ENCODE assay signal across 1 cellular context in the genomic region with DNA sequence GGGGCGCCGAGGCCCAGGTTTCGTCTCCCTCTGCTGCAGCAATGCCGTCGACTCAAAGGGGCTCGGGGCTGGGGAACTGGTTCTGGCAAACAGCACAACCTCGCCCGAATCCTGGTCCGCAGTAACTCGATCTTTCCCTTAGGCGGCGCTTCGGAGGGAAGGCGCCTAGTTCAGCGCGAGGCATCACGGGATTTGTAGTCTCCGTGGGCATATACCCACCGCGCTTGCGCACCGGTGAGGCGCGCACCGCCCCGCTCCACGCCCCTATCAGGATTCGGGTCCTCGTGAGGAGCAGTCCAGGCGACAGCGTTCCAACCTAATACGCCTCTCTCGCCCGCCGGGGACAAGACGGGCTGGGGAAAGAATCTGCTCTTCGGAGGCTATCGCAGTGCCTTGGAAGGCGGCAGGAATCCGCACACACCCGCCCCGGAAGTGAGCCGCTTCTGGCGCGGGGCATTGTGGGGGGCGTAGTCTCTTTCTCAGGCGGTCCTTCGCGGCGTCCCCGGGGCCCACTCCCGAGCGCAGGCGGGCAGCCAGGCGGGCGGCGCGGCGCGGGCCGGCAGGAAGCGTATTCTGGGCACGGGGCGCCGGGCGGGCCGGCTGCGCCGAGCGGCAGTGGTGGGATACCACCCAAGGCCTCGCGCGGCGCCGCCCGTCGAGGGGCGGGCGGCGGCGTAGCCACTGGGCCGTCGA.
A peak's percentile ranks its signal among the peaks of the same experiment; 100 is the strongest.
TF ChIP-seq lines count a peak whose summit lies in the region.

A gene (plus strand): TSS at position 505 of the 693 bp plus-strand sequence. CDS start 235 bp downstream, outside the sequence.

TF ChIP-seq in SK-N-SH, 30 proteins besides CTCF, POLR2A, EP300 and RAD21 (continued from another document):
- TF ChIP-seq, protein P1, sequence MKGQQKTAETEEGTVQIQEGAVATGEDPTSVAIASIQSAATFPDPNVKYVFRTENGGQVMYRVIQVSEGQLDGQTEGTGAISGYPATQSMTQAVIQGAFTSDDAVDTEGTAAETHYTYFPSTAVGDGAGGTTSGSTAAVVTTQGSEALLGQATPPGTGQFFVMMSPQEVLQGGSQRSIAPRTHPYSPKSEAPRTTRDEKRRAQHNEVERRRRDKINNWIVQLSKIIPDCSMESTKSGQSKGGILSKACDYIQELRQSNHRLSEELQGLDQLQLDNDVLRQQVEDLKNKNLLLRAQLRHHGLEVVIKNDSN (IDR thresholded peaks at IDR 0.05; ENCODE audit: borderline replicate concordance, low read depth), result no peak
- TF ChIP-seq SIN3A (IDR thresholded peaks at IDR 0.05; ENCODE audit: borderline replicate concordance, low read depth, low read length) (no peak; the same call in 1 of the 2 replicates), SMC3 (IDR thresholded peaks at IDR 0.05; ENCODE audit: low read depth, low read length) (peak; percentile 43; the same call in 1 of the 2 replicates), TAF1 (IDR thresholded peaks at IDR 0.05; ENCODE audit: borderline replicate concordance, low read depth, low read length) (peak; percentile 17; the same call in 1 of the 2 replicates), YY1 (IDR thresholded peaks at IDR 0.05; ENCODE audit: low read depth) (no peak), POLR2AphosphoS5 (IDR thresholded peaks at IDR 0.05; ENCODE audit: low read depth, low read length) (no peak), FOSL2 (IDR thresholded peaks at IDR 0.05; ENCODE audit: borderline replicate concordance, low read depth) (no peak), TCF12 (IDR thresholded peaks at IDR 0.05) (no peak), MEF2A (IDR thresholded peaks at IDR 0.05; ENCODE audit: borderline replicate concordance, low read depth) (no peak), RFX5 (IDR thresholded peaks at IDR 0.05; ENCODE audit: low read length) (no peak), NFIC (IDR thresholded peaks at IDR 0.05; ENCODE audit: borderline replicate concordance) (no peak), CHD2 (IDR thresholded peaks at IDR 0.05; ENCODE audit: low read length, partially characterized antibody) (peak; percentile 85), GABPA (IDR thresholded peaks at IDR 0.05; ENCODE audit: low read depth) (peak; percentile 82), ELF1 (IDR thresholded peaks at IDR 0.05) (peak; percentile 48), FOXJ3 (CRISPR knock-in tag; IDR thresholded peaks at IDR 0.05) (no peak), FOXM1 (IDR thresholded peaks at IDR 0.05; ENCODE audit: low read depth) (no peak), GATA2 (CRISPR knock-in tag; IDR thresholded peaks at IDR 0.05) (no peak), RXRA (IDR thresholded peaks at IDR 0.05; ENCODE audit: borderline replicate concordance, low read depth) (no peak)
- TF ChIP-seq, protein P2, sequence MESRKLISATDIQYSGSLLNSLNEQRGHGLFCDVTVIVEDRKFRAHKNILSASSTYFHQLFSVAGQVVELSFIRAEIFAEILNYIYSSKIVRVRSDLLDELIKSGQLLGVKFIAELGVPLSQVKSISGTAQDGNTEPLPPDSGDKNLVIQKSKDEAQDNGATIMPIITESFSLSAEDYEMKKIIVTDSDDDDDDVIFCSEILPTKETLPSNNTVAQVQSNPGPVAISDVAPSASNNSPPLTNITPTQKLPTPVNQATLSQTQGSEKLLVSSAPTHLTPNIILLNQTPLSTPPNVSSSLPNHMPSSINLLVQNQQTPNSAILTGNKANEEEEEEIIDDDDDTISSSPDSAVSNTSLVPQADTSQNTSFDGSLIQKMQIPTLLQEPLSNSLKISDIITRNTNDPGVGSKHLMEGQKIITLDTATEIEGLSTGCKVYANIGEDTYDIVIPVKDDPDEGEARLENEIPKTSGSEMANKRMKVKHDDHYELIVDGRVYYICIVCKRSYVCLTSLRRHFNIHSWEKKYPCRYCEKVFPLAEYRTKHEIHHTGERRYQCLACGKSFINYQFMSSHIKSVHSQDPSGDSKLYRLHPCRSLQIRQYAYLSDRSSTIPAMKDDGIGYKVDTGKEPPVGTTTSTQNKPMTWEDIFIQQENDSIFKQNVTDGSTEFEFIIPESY (IDR thresholded peaks at IDR 0.05; ENCODE audit: borderline replicate concordance, low read depth), result no peak
